28 cellular contexts compared by ENCODE assay signal in genomic region chr5:166164211-166164610, GRCh38.
"Had no signal": no experiment of that assay in that cellular context is flagged by ENCODE, and none has a peak within 500 bp of the region (broad histone marks: within the 10 kb centered on the region; RNA-seq: fewer than 3 reads in every experiment).

No MANE protein-coding gene starts in this region.

- H3K4me3 ChIP-seq: neural progenitor cell, ovary, psoas muscle, right lobe of liver, sigmoid colon, stomach, testis, tibial artery, transverse colon, upper lobe of right lung, uterus had no signal

- H3K36me3 Mint-ChIP-seq: natural killer cell; neural progenitor cell; stimulated activated effector memory CD8-positive, alpha-beta T cell treated with anti-CD3 and anti-CD28 coated beads, Interleukin-12 subunit alpha, Interleukin-12 subunit beta, amount 100 ng/mL, for 72 hours; stimulated activated naive B cell treated with anti-CD40 and anti-IgM and Interleukin-4, amounts not matched to agents 10 μg/mL and 1 μg/mL and 100 μg/mL, for 72 hours; type B pancreatic cell had no signal

- H3K27ac ChIP-seq: neural progenitor cell, ovary, parathyroid adenoma, psoas muscle, right lobe of liver, sigmoid colon, stomach, testis, tibial artery, transverse colon, upper lobe of right lung, uterus had no signal

- DNase-seq: natural killer cell; occipital lobe; ovary; posterior cingulate gyrus; psoas muscle; right cardiac atrium; right lobe of liver; sigmoid colon; small intestine; stimulated activated CD4-positive, alpha-beta T cell treated with anti-CD3 and anti-CD28 coated beads, Interleukin-15, amount 100 ng/mL, for 24 hours; stimulated activated CD4-positive, alpha-beta T cell treated with anti-CD3 and anti-CD28 coated beads, Interleukin-2, amount 100 ng/mL, for 24 hours; stimulated activated CD4-positive, alpha-beta T cell treated with anti-CD3 and anti-CD28 coated beads, Interleukin-2, amount 100 ng/mL, for 48 hours; stimulated activated CD4-positive, alpha-beta T cell treated with anti-CD3 and anti-CD28 coated beads, Interleukin-4, amount 100 ng/mL, for 24 hours; stimulated activated naive B cell treated with anti-CD40 and anti-IgM and Interleukin-4, amounts not matched to agents 10 μg/mL and 1 μg/mL and 100 μg/mL, for 72 hours; stimulated activated naive CD4-positive, alpha-beta T cell treated with Interleukin-2 at 50 U/mL for 16 hours; stomach; testis; tibial artery; transverse colon; upper lobe of right lung; uterus had no signal

- H3K36me3 ChIP-seq: neural progenitor cell, ovary, right lobe of liver, sigmoid colon, stomach, tibial artery, transverse colon, upper lobe of right lung, uterus had no signal

- H3K4me1 ChIP-seq: parathyroid adenoma, psoas muscle, right lobe of liver, sigmoid colon, stomach, testis, tibial artery, transverse colon, upper lobe of right lung, uterus had no signal

- H3K4me3 Mint-ChIP-seq: natural killer cell; nephron; neural progenitor cell; stimulated activated effector memory CD8-positive, alpha-beta T cell treated with anti-CD3 and anti-CD28 coated beads, Interleukin-12 subunit alpha, Interleukin-12 subunit beta, amount 100 ng/mL, for 72 hours; stimulated activated naive B cell treated with anti-CD40 and anti-IgM and Interleukin-4, amounts not matched to agents 10 μg/mL and 1 μg/mL and 100 μg/mL, for 72 hours; stimulated activated naive CD8-positive, alpha-beta T cell treated with anti-CD3 and anti-CD28 coated beads, Interleukin-15, Interleukin-2, amounts not matched to agents 100 ng/mL and 50 ng/mL, for 24 hours; type B pancreatic cell had no signal

- H3K4me1 Mint-ChIP-seq: natural killer cell; nephron; stimulated activated effector memory CD8-positive, alpha-beta T cell treated with anti-CD3 and anti-CD28 coated beads, Interleukin-12 subunit alpha, Interleukin-12 subunit beta, amount 100 ng/mL, for 72 hours; stimulated activated naive B cell treated with anti-CD40 and anti-IgM and Interleukin-4, amounts not matched to agents 10 μg/mL and 1 μg/mL and 100 μg/mL, for 72 hours had no signal

- H3K9me3 ChIP-seq: ovary, psoas muscle, right lobe of liver, sigmoid colon, stomach, testis, tibial artery, transverse colon, upper lobe of right lung, uterus had no signal

- ATAC-seq: natural killer cell; psoas muscle; right cardiac atrium; right lobe of liver; stimulated activated effector memory CD8-positive, alpha-beta T cell treated with anti-CD3 and anti-CD28 coated beads, Interleukin-12 subunit alpha, Interleukin-12 subunit beta, amount 100 ng/mL, for 72 hours; stimulated activated naive B cell treated with anti-CD40 and anti-IgM and Interleukin-4, amounts not matched to agents 10 μg/mL and 1 μg/mL and 100 μg/mL, for 72 hours; upper lobe of right lung had no signal

- H3K9me3 Mint-ChIP-seq: nephron; neural progenitor cell; stimulated activated naive CD8-positive, alpha-beta T cell treated with anti-CD3 and anti-CD28 coated beads, Interleukin-15, Interleukin-2, amounts not matched to agents 100 ng/mL and 50 ng/mL, for 24 hours; type B pancreatic cell had no signal

- H3K27ac Mint-ChIP-seq: natural killer cell; nephron; neural progenitor cell; progenitor cell of endocrine pancreas; stimulated activated effector memory CD8-positive, alpha-beta T cell treated with anti-CD3 and anti-CD28 coated beads, Interleukin-12 subunit alpha, Interleukin-12 subunit beta, amount 100 ng/mL, for 72 hours; stimulated activated naive B cell treated with anti-CD40 and anti-IgM and Interleukin-4, amounts not matched to agents 10 μg/mL and 1 μg/mL and 100 μg/mL, for 72 hours; stimulated activated naive CD8-positive, alpha-beta T cell treated with anti-CD3 and anti-CD28 coated beads, Interleukin-15, Interleukin-2, amounts not matched to agents 100 ng/mL and 50 ng/mL, for 24 hours; type B pancreatic cell had no signal

- H3K27me3 ChIP-seq: neural progenitor cell, ovary, right lobe of liver, sigmoid colon, stomach, testis, tibial artery, transverse colon, upper lobe of right lung, uterus had no signal

- H3K27me3 Mint-ChIP-seq: progenitor cell of endocrine pancreas; stimulated activated naive B cell treated with anti-CD40 and anti-IgM and Interleukin-4, amounts not matched to agents 10 μg/mL and 1 μg/mL and 100 μg/mL, for 72 hours; stimulated activated naive CD8-positive, alpha-beta T cell treated with anti-CD3 and anti-CD28 coated beads, Interleukin-15, Interleukin-2, amounts not matched to agents 100 ng/mL and 50 ng/mL, for 24 hours; type B pancreatic cell had no signal
